ENCODE assay signal across 13 cellular contexts in the genomic region with DNA sequence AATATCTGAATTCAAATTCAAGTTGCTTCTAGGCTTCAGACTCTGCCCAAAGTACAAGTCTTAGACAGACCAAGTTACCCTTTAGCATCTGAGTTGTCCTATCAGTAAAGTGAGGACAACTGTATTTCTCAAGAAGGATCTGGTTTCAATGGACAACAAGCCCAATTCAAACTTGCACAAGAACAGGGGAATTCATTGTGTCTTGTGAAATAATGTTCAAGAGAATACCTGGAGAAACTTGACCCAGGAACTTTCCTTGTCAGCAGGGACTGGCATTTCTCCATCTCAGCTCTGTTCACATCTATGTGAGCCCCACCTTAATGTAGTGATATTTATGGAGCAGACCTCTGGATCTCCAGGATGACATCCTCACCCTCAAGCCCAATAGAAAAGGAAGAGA.
DNase-seq lines count a peak whose midpoint lies in the region; ATAC-seq and TF ChIP-seq lines count a peak whose summit lies in the region.
"Had no signal": no experiment of that assay in that cellular context is flagged by ENCODE, and none has a peak within 500 bp of the region (broad histone marks: within the 10 kb centered on the region; RNA-seq: fewer than 3 reads in every experiment).

No MANE protein-coding gene starts in this region.

- no peaks in the 10 kb centered on the region for H3K9me2 ChIP-seq in hepatocyte (replicated peaks; ENCODE audit: insufficient read depth)

- H3K4me2 ChIP-seq in hepatocyte = no peak overlapping the region

- POLR2A ChIA-PET in CD4-positive, alpha-beta T cell (lab: Charles Lee) = no interaction called here

- ATAC-seq in gastrocnemius medialis = peak; percentile 78 to 89
- no peak for ATAC-seq in CD4-positive, alpha-beta T cell (ENCODE audit: poor library complexity)
- ATAC-seq: CD8-positive, alpha-beta T cell; HCT116 had no signal

- intact Hi-C loops in gastrocnemius medialis (cut with DNase I; ENCODE audit: low total_unique reads) = loop anchor here (5.0 to 10.0 kb wide), 2 partner anchors 76 to 611 kb away; no protein-coding TSS in a partner anchor
- intact Hi-C loops in CD4-positive, alpha-beta T cell (cut with DNase I, micrococcal nuclease) = no loop called here

- no peaks in the 10 kb centered on the region for H3K27me3 ChIP-seq in gastrocnemius medialis
- no peaks in the 10 kb centered on the region for H3K27me3 ChIP-seq in hepatocyte
- H3K27me3 ChIP-seq in CD4-positive, alpha-beta T cell (ENCODE audit: control insufficient read depth, insufficient read depth, low read length) = no peaks in the 10 kb centered on the region

- peak; percentile 39 for DNase-seq in choroid plexus epithelial cell (ENCODE audit: low read depth)
- peak; percentile 51 for DNase-seq in iris pigment epithelial cell (ENCODE audit: low read depth)
- DNase-seq in gastrocnemius medialis = peak; percentile 61 to 70
- no peak for DNase-seq in DMS114 treated with DMSO at 0.1 percent for 48 hours (lab: John Stamatoyannopoulos, UW; ENCODE audit: unreplicated experiment)
- DNase-seq in hepatocyte (ENCODE audit: low spot score) = no peak
- no peak for DNase-seq in CD4-positive, alpha-beta T cell
- DNase-seq: C1 segment of cervical spinal cord; CD8-positive, alpha-beta T cell; DMS 273 treated with DMSO at 0.1 percent for 48 hours; DND-41; H9 had no signal

- no peaks in the 10 kb centered on the region for H3K4me1 Mint-ChIP-seq in CD4-positive, alpha-beta T cell (ENCODE audit: low read depth)

- H3K36me3 Mint-ChIP-seq in CD4-positive, alpha-beta T cell (ENCODE audit: low read depth) = no peaks in the 10 kb centered on the region
- H3K36me3 Mint-ChIP-seq: CD8-positive, alpha-beta T cell had no signal

- no peaks in the 10 kb centered on the region for H4K20me1 ChIP-seq in hepatocyte (ENCODE audit: insufficient read depth, poor library complexity, severe bottlenecking)

- H3K9me3 Mint-ChIP-seq in CD4-positive, alpha-beta T cell = peaks cover 9% of the 10 kb centered on the region
- H3K9me3 Mint-ChIP-seq: H9 had no signal

- H3K27ac ChIP-seq in gastrocnemius medialis (peak overlapping the region; percentile 49 to 71 (median 59)), hepatocyte (no peak overlapping the region)
- no peak overlapping the region for H3K27ac ChIP-seq in CD4-positive, alpha-beta T cell (ENCODE audit: low read depth, low read length)

- CTCF ChIA-PET in CD4-positive, alpha-beta T cell (lab: Charles Lee) = no interaction called here

- H3K9me3 ChIP-seq in gastrocnemius medialis = no peaks in the 10 kb centered on the region
- no peaks in the 10 kb centered on the region for H3K9me3 ChIP-seq in hepatocyte (ENCODE audit: low read depth)
- no peaks in the 10 kb centered on the region for H3K9me3 ChIP-seq in CD4-positive, alpha-beta T cell (ENCODE audit: control insufficient read depth, low read length)

- no peaks in the 10 kb centered on the region for H3K27me3 Mint-ChIP-seq in CD4-positive, alpha-beta T cell

- H3K4me3 ChIP-seq in choroid plexus epithelial cell (ENCODE audit: low read depth, low read length) (no peak overlapping the region), gastrocnemius medialis (no peak overlapping the region), hepatocyte (no peak overlapping the region)

- no peak overlapping the region for H2AFZ ChIP-seq in hepatocyte

- no peak overlapping the region for H3K4me3 Mint-ChIP-seq in CD4-positive, alpha-beta T cell
- H3K4me3 Mint-ChIP-seq: CD8-positive, alpha-beta T cell; H9 had no signal

- no peak overlapping the region for H3K27ac Mint-ChIP-seq in CD4-positive, alpha-beta T cell
- H3K27ac Mint-ChIP-seq: CD8-positive, alpha-beta T cell had no signal

- TF ChIP-seq CTCF in choroid plexus epithelial cell (conservative IDR thresholded peaks at IDR 0.05; ENCODE audit: low read depth, low read length) (no peak), gastrocnemius medialis (IDR thresholded peaks at IDR 0.05 in 4 of 5, conservative IDR thresholded peaks at IDR 0.05 in 1 of 5) (no peak), hepatocyte (IDR thresholded peaks at IDR 0.05; ENCODE audit: poor library complexity) (no peak)
- TF ChIP-seq CTCF in CD4-positive, alpha-beta T cell (IDR thresholded peaks at IDR 0.05) = no peak

- peaks cover 35 to 41% of the 10 kb centered on the region in 2 donors for H3K4me1 ChIP-seq in gastrocnemius medialis
- no peaks in the 10 kb centered on the region for H3K4me1 ChIP-seq in hepatocyte (ENCODE audit: insufficient read depth)

- TF ChIP-seq EP300 in Ishikawa (IDR thresholded peaks at IDR 0.05; ENCODE audit: borderline replicate concordance) = no peak

- no peak for TF ChIP-seq RAD21 in Ishikawa (IDR thresholded peaks at IDR 0.05; ENCODE audit: low read depth)

- TF ChIP-seq POLR2A in gastrocnemius medialis (IDR thresholded peaks at IDR 0.05) = no peak

- in situ Hi-C loops in gastrocnemius medialis (cut with MboI; ENCODE audit: low sequenced_read_pairs in 4 of 4) = no loop called here

- H3K36me3 ChIP-seq in gastrocnemius medialis = no peaks in the 10 kb centered on the region
- H3K36me3 ChIP-seq in hepatocyte (replicated peaks; ENCODE audit: insufficient read depth, low read depth) = no peaks in the 10 kb centered on the region

- H3K79me2 ChIP-seq in hepatocyte = no peaks in the 10 kb centered on the region

TF ChIP-seq in Ishikawa, 13 proteins besides CTCF, POLR2A, EP300 and RAD21:
- peak; percentile 65 for TF ChIP-seq CEBPB (IDR thresholded peaks at IDR 0.05)
- no peak for TF ChIP-seq TEAD4 (IDR thresholded peaks at IDR 0.05)
TF ChIP-seq in Ishikawa: peak in this region for 1.

Comparison
In these comparisons a context has a peak if more than half of its experiments do, and no peak if none do; other contexts are left out.
1. DNase-seq: peak in choroid plexus epithelial cell (single experiment), iris pigment epithelial cell (single experiment) and gastrocnemius medialis (2 of 2); none in DMS114 treated with DMSO at 0.1 percent for 48 hours (single experiment), hepatocyte (single experiment) and CD4-positive, alpha-beta T cell (0 of 10).
2. H3K27ac ChIP-seq: peak in gastrocnemius medialis (4 of 4); none in hepatocyte (single experiment) and CD4-positive, alpha-beta T cell (single experiment).